In the genomic region with DNA sequence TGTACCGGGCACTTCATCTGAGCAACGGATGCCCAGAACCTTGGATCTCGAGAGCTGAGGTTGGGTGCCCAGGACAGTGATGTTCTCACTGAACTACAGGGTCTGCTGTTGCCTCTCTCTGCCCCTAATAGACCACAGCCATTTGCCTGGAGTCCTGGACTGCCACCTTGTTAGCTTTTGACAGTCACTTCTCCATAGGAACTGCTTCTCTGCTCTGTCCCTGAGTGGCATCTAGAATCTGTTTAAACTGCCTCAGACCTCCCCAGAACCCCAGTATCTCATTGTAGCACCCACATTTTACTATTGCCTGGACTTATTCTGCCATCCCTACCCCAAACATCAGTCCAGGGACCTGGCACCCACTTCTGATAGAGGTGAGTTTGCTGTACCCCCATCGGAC, we compare ENCODE assay signal across 18 cellular contexts.
"Had no signal": no experiment of that assay in that cellular context is flagged by ENCODE, and none has a peak within 500 bp of the region (broad histone marks: within the 10 kb centered on the region; RNA-seq: fewer than 3 reads in every experiment).

No MANE protein-coding gene starts in this region.

- ATAC-seq: effector memory CD8-positive, alpha-beta T cell; gastrocnemius medialis; heart right ventricle; naive thymus-derived CD8-positive, alpha-beta T cell; stimulated activated naive B cell treated with anti-CD40 and anti-IgM and Interleukin-4, amounts not matched to agents 10 μg/mL and 1 μg/mL and 100 μg/mL, for 72 hours had no signal

- DNase-seq: effector memory CD8-positive, alpha-beta T cell; gastrocnemius medialis; heart right ventricle; hypothalamus; kidney glomerular epithelial cell; mesendoderm; naive thymus-derived CD8-positive, alpha-beta T cell; nucleus accumbens; ovary; sigmoid colon; stimulated activated CD4-positive, alpha-beta T cell treated with anti-CD3 and anti-CD28 coated beads, Interleukin-2, amount 100 ng/mL, for 24 hours; stimulated activated CD4-positive, alpha-beta T cell treated with anti-CD3 and anti-CD28 coated beads, Interleukin-4, amount 100 ng/mL, for 4 hours; stimulated activated naive B cell treated with anti-CD40 and anti-IgM and Interleukin-4, amounts not matched to agents 10 μg/mL and 1 μg/mL and 100 μg/mL, for 72 hours; trophoblast cell had no signal

- H3K4me1 ChIP-seq: sigmoid colon had no signal

- H3K9me3 Mint-ChIP-seq: effector memory CD8-positive, alpha-beta T cell; naive thymus-derived CD8-positive, alpha-beta T cell; stimulated activated naive B cell treated with anti-CD40 and anti-IgM and Interleukin-4, amounts not matched to agents 10 μg/mL and 1 μg/mL and 100 μg/mL, for 72 hours had no signal

- H3K4me3 ChIP-seq: esophagus muscularis mucosa, gastrocnemius medialis, heart right ventricle, ovary, right atrium auricular region, sigmoid colon, skin epidermis had no signal

- H3K36me3 ChIP-seq: esophagus muscularis mucosa, gastrocnemius medialis, heart right ventricle, ovary, right atrium auricular region, sigmoid colon had no signal

- H3K27ac Mint-ChIP-seq: naive thymus-derived CD8-positive, alpha-beta T cell; stimulated activated naive B cell treated with anti-CD40 and anti-IgM and Interleukin-4, amounts not matched to agents 10 μg/mL and 1 μg/mL and 100 μg/mL, for 72 hours had no signal

- H3K27ac ChIP-seq: epithelial cell of prostate, esophagus muscularis mucosa, gastrocnemius medialis, heart right ventricle, ovary, right atrium auricular region, sigmoid colon had no signal

- H3K4me1 Mint-ChIP-seq: stimulated activated naive B cell treated with anti-CD40 and anti-IgM and Interleukin-4, amounts not matched to agents 10 μg/mL and 1 μg/mL and 100 μg/mL, for 72 hours had no signal

- H3K27me3 ChIP-seq: esophagus muscularis mucosa, gastrocnemius medialis, heart right ventricle, ovary, right atrium auricular region, sigmoid colon had no signal

- H3K36me3 Mint-ChIP-seq: naive thymus-derived CD8-positive, alpha-beta T cell; stimulated activated naive B cell treated with anti-CD40 and anti-IgM and Interleukin-4, amounts not matched to agents 10 μg/mL and 1 μg/mL and 100 μg/mL, for 72 hours had no signal

- H3K9me3 ChIP-seq: esophagus muscularis mucosa, gastrocnemius medialis, heart right ventricle, ovary, right atrium auricular region, sigmoid colon had no signal

- H3K27me3 Mint-ChIP-seq: effector memory CD8-positive, alpha-beta T cell; naive thymus-derived CD8-positive, alpha-beta T cell had no signal

- H3K4me3 Mint-ChIP-seq: effector memory CD8-positive, alpha-beta T cell; naive thymus-derived CD8-positive, alpha-beta T cell; stimulated activated naive B cell treated with anti-CD40 and anti-IgM and Interleukin-4, amounts not matched to agents 10 μg/mL and 1 μg/mL and 100 μg/mL, for 72 hours had no signal
